Comparison of ENCODE assay signal across 17 cellular contexts in genomic region chr4:188299161-188299560, GRCh38.
"Had no signal": no experiment of that assay in that cellular context is flagged by ENCODE, and none has a peak within 500 bp of the region (broad histone marks: within the 10 kb centered on the region; RNA-seq: fewer than 3 reads in every experiment).

No MANE protein-coding gene starts in this region.

- H3K4me1 ChIP-seq: left lung, transverse colon had no signal

- ATAC-seq: activated CD4-positive, alpha-beta T cell treated with anti-CD3 and anti-CD28 coated beads for 36 hours; activated CD8-positive, alpha-beta memory T cell treated with anti-CD3 and anti-CD28 coated beads, Interleukin-2, amount 10 ng/mL, durations not matched to agents 7 days and 5 days; left lung; mucosa of descending colon; naive thymus-derived CD4-positive, alpha-beta T cell; stimulated activated naive B cell treated with anti-CD40 and anti-IgM and Interleukin-4, amounts not matched to agents 10 μg/mL and 1 μg/mL and 100 μg/mL, for 72 hours had no signal

- H3K4me1 Mint-ChIP-seq: activated CD4-positive, alpha-beta T cell treated with anti-CD3 and anti-CD28 coated beads for 36 hours; activated CD8-positive, alpha-beta memory T cell treated with anti-CD3 and anti-CD28 coated beads, Interleukin-2, amount 10 ng/mL, durations not matched to agents 7 days and 5 days; activated naive CD4-positive, alpha-beta T cell treated with anti-CD3 and anti-CD28 coated beads, Interleukin-2, amount 10 ng/mL, durations not matched to agents 7 days and 5 days; naive thymus-derived CD4-positive, alpha-beta T cell; stimulated activated naive B cell treated with anti-CD40 and anti-IgM and Interleukin-4, amounts not matched to agents 10 μg/mL and 1 μg/mL and 100 μg/mL, for 72 hours had no signal

- H3K36me3 ChIP-seq: left lung, neutrophil, transverse colon, WERI-Rb-1 had no signal

- DNase-seq: activated CD4-positive, alpha-beta memory T cell treated with anti-CD3 and anti-CD28 coated beads for 36 hours; activated CD4-positive, alpha-beta T cell treated with anti-CD3 and anti-CD28 coated beads for 36 hours; activated CD8-positive, alpha-beta memory T cell treated with anti-CD3 and anti-CD28 coated beads, Interleukin-2, amount 10 ng/mL, durations not matched to agents 7 days and 5 days; activated naive CD4-positive, alpha-beta T cell treated with anti-CD3 and anti-CD28 coated beads, Interleukin-2, amount 10 ng/mL, durations not matched to agents 7 days and 5 days; activated T-cell treated with anti-CD3 and anti-CD28 coated beads, Interleukin-2, amount 50 U/mL, for 1 hour; dorsolateral prefrontal cortex; hippocampal formation; left lung; mucosa of descending colon; naive thymus-derived CD4-positive, alpha-beta T cell; retina; stimulated activated CD4-positive, alpha-beta T cell treated with anti-CD3 and anti-CD28 coated beads, Interleukin-4, amount 100 ng/mL, for 1 hour; stimulated activated naive B cell treated with anti-CD40 and anti-IgM and Interleukin-4, amounts not matched to agents 10 μg/mL and 1 μg/mL and 100 μg/mL, for 72 hours; T1000; transverse colon; WERI-Rb-1 had no signal

- H3K4me3 ChIP-seq: dorsolateral prefrontal cortex, left lung, mucosa of descending colon, transverse colon had no signal

- H3K27me3 Mint-ChIP-seq: activated CD4-positive, alpha-beta memory T cell treated with anti-CD3 and anti-CD28 coated beads for 36 hours; activated CD4-positive, alpha-beta T cell treated with anti-CD3 and anti-CD28 coated beads for 36 hours; activated CD8-positive, alpha-beta memory T cell treated with anti-CD3 and anti-CD28 coated beads, Interleukin-2, amount 10 ng/mL, durations not matched to agents 7 days and 5 days; activated naive CD4-positive, alpha-beta T cell treated with anti-CD3 and anti-CD28 coated beads, Interleukin-2, amount 10 ng/mL, durations not matched to agents 7 days and 5 days; naive thymus-derived CD4-positive, alpha-beta T cell; stimulated activated naive B cell treated with anti-CD40 and anti-IgM and Interleukin-4, amounts not matched to agents 10 μg/mL and 1 μg/mL and 100 μg/mL, for 72 hours had no signal

- H3K36me3 Mint-ChIP-seq: activated CD4-positive, alpha-beta memory T cell treated with anti-CD3 and anti-CD28 coated beads for 36 hours; activated CD8-positive, alpha-beta memory T cell treated with anti-CD3 and anti-CD28 coated beads, Interleukin-2, amount 10 ng/mL, durations not matched to agents 7 days and 5 days; activated naive CD4-positive, alpha-beta T cell treated with anti-CD3 and anti-CD28 coated beads, Interleukin-2, amount 10 ng/mL, durations not matched to agents 7 days and 5 days had no signal

- H3K27ac ChIP-seq: dorsolateral prefrontal cortex, left lung, neutrophil, transverse colon, WERI-Rb-1 had no signal

- H3K4me3 Mint-ChIP-seq: activated CD4-positive, alpha-beta memory T cell treated with anti-CD3 and anti-CD28 coated beads for 36 hours; activated CD4-positive, alpha-beta T cell treated with anti-CD3 and anti-CD28 coated beads for 36 hours; activated CD8-positive, alpha-beta memory T cell treated with anti-CD3 and anti-CD28 coated beads, Interleukin-2, amount 10 ng/mL, durations not matched to agents 7 days and 5 days; activated naive CD4-positive, alpha-beta T cell treated with anti-CD3 and anti-CD28 coated beads, Interleukin-2, amount 10 ng/mL, durations not matched to agents 7 days and 5 days; naive thymus-derived CD4-positive, alpha-beta T cell; stimulated activated naive B cell treated with anti-CD40 and anti-IgM and Interleukin-4, amounts not matched to agents 10 μg/mL and 1 μg/mL and 100 μg/mL, for 72 hours had no signal

- H3K27me3 ChIP-seq: left lung, neutrophil, transverse colon had no signal

- H3K27ac Mint-ChIP-seq: activated CD4-positive, alpha-beta memory T cell treated with anti-CD3 and anti-CD28 coated beads for 36 hours; activated CD4-positive, alpha-beta T cell treated with anti-CD3 and anti-CD28 coated beads for 36 hours; activated CD8-positive, alpha-beta memory T cell treated with anti-CD3 and anti-CD28 coated beads, Interleukin-2, amount 10 ng/mL, durations not matched to agents 7 days and 5 days; activated naive CD4-positive, alpha-beta T cell treated with anti-CD3 and anti-CD28 coated beads, Interleukin-2, amount 10 ng/mL, durations not matched to agents 7 days and 5 days; naive thymus-derived CD4-positive, alpha-beta T cell; stimulated activated naive B cell treated with anti-CD40 and anti-IgM and Interleukin-4, amounts not matched to agents 10 μg/mL and 1 μg/mL and 100 μg/mL, for 72 hours had no signal

- H3K9me3 ChIP-seq: neutrophil, transverse colon had no signal
